In the genomic region with DNA sequence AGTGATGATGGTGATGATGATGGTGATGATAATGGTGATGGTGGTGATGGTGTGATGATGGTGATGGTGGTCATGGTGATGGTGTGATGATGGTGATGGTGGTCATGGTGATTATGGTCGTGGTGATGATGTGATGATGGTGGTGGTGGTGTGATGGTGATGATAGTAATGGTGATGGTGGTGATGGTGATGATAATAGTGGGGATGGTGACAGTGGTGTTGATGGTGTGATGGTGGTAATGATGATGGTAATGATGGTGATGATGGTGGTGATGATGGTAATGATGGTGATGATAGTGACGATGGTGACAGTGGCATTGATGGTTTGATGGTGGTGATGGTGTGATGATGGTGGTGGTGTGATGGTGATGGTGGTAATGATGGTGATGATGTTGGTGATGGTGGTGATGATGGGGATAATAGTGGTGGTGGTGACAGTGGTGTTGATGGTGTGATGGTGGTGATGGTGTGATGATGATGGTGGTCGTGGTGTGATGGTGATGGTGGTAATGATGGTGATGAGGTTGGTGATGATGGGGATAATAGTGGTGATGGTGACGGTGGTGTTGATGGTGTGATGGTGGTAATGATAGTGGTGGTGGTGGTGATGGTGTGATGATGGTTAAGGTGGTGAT, we compare ENCODE assay signal across 21 cellular contexts. TPM values are rescaled to one million over a fixed set of nuclear protein-coding genes. Genes with fewer than 3 reads are reported as not detected.
"Had no signal": no experiment of that assay in that cellular context is flagged by ENCODE, and none has a peak within 500 bp of the region (broad histone marks: within the 10 kb centered on the region; RNA-seq: fewer than 3 reads in every experiment).

No MANE protein-coding gene starts in this region.

- H3K27me3 Mint-ChIP-seq: naive thymus-derived CD4-positive, alpha-beta T cell had no signal

- H3K27ac Mint-ChIP-seq: naive thymus-derived CD4-positive, alpha-beta T cell had no signal

- H3K36me3 ChIP-seq: heart right ventricle, sigmoid colon, thyroid gland, upper lobe of left lung, uterus had no signal

- FAIRE-seq: endometrium, frontal cortex had no signal

- H3K27ac ChIP-seq: coronary artery, heart right ventricle, sigmoid colon, skin epidermis, thyroid gland, upper lobe of left lung, uterus had no signal

- DNase-seq: effector CD4-positive, alpha-beta T cell; heart right ventricle; hypothalamus; islet precursor cell; mammary epithelial cell; naive thymus-derived CD4-positive, alpha-beta T cell; posterior cingulate gyrus; sigmoid colon; stimulated activated CD4-positive, alpha-beta T cell treated with anti-CD3 and anti-CD28 coated beads, Interleukin-2, amount 100 ng/mL, for 24 hours; stimulated activated CD4-positive, alpha-beta T cell treated with anti-CD3 and anti-CD28 coated beads, Interleukin-4, amount 100 ng/mL, for 4 hours; stimulated activated naive CD4-positive, alpha-beta T cell; thyroid gland; upper lobe of left lung; uterus had no signal

- H3K9me3 ChIP-seq: sigmoid colon, thyroid gland, upper lobe of left lung, uterus had no signal

- H3K27me3 ChIP-seq: heart right ventricle, sigmoid colon, thyroid gland, upper lobe of left lung, uterus had no signal

- ATAC-seq: esophagus mucosa; heart right ventricle; left lobe of liver; naive thymus-derived CD4-positive, alpha-beta T cell had no signal

- H3K4me1 ChIP-seq: heart right ventricle, sigmoid colon, upper lobe of left lung, uterus had no signal

- H3K4me3 ChIP-seq: coronary artery, heart right ventricle, sigmoid colon, skin epidermis, thyroid gland, upper lobe of left lung, uterus had no signal

- H3K36me3 Mint-ChIP-seq: naive thymus-derived CD4-positive, alpha-beta T cell had no signal

- H3K4me1 Mint-ChIP-seq: naive thymus-derived CD4-positive, alpha-beta T cell had no signal

- H3K9me3 Mint-ChIP-seq: naive thymus-derived CD4-positive, alpha-beta T cell had no signal

- H3K4me3 Mint-ChIP-seq: naive thymus-derived CD4-positive, alpha-beta T cell had no signal

RNA-seq across cellular contexts. Expression of a gene that starts 6.5 kb away (rescaled TPM):
- total RNA-seq: mesenteric fat pad had no signal
